Comparison of ENCODE assay signal across 8 cellular contexts in the genomic region with DNA sequence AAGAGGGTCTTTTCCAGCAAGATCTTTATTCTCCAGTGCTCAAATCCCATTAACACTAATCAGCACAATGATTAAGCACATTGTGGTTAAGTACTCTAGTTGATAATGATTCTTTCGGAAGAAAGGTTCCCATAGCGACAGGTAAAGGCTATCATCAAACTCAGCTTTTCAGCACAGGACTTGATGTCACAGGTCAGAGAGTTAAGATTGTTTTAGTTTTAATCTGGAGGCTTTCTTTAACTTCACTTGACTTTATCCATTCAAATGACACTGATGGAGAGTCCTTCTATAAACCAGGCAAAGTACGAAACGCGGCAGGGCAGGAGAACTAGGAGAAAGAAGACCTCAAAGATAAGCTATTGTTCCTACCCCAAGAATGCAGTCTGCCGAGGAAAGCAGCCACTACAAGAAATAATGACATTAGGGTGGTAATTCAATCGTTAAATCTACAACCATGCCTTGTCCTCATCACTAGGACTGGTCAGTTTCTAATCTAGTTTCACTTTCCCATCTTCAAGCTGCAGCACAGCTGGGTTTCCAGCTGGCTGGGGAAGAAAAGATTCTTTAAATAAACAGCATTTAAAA. TPM values are rescaled to one million over a fixed set of nuclear protein-coding genes. Genes with fewer than 3 reads are reported as not detected.
DNase-seq lines count a peak whose midpoint lies in the region; ATAC-seq and TF ChIP-seq lines count a peak whose summit lies in the region.

No MANE protein-coding gene starts in this region.

- H3K4me1 ChIP-seq in muscle layer of colon (ENCODE audit: insufficient read depth, low read length): peaks cover 26% of the 10 kb centered on the region

- peak; percentile 42 for ATAC-seq in HG02938 (IDR thresholded peaks at IDR 0.05; ENCODE audit: unreplicated experiment)
- ATAC-seq in HG03521 (IDR thresholded peaks at IDR 0.05; ENCODE audit: unreplicated experiment): no peak
- no peak for ATAC-seq in GM19351 (IDR thresholded peaks at IDR 0.05; ENCODE audit: unreplicated experiment)

- peak overlapping the region; percentile 37 to 42 for H3K4me3 ChIP-seq in muscle layer of colon (ENCODE audit: low read depth in 1 of 2, low read length in 2 of 2)

- no peaks in the 10 kb centered on the region for H3K36me3 ChIP-seq in muscle layer of colon (ENCODE audit: insufficient read depth, low read length)

- H3K4me1 Mint-ChIP-seq in CD14-positive monocyte: peaks cover 35% of the 10 kb centered on the region
- peaks cover 32% of the 10 kb centered on the region for H3K4me1 Mint-ChIP-seq in MCF 10A (ENCODE audit: insufficient read depth, unreplicated experiment)

- intact Hi-C loops in CD14-positive monocyte (cut with micrococcal nuclease): no loop called here
- intact Hi-C loops in MCF 10A (cut with micrococcal nuclease): no loop called here
- intact Hi-C loops in posterior vena cava (cut with DNase I): no loop called here

- DNase-seq in CD14-positive monocyte (ENCODE audit: low spot score) (no peak), MCF 10A (ENCODE audit: unreplicated experiment) (no peak), NCI-H1930 (lab: John Stamatoyannopoulos, UW) (no peak), posterior vena cava (ENCODE audit: low spot score) (no peak)

- CTCF ChIA-PET in MCF 10A (lab: Yijun Ruan, JAX): interaction anchor here (0.6 to 1.1 kb wide), 7 partner anchors 16 to 941 kb away, joined by 3 to 5 read pairs (median 3); no protein-coding TSS in a partner anchor

- H3K9me3 ChIP-seq in muscle layer of colon (ENCODE audit: low read length): no peaks in the 10 kb centered on the region

- peak overlapping the region; percentile 12 for H3K27ac ChIP-seq in muscle layer of colon (ENCODE audit: low read depth, low read length)

- no peak overlapping the region for H3K27ac Mint-ChIP-seq in CD14-positive monocyte
- H3K27ac Mint-ChIP-seq in MCF 10A (ENCODE audit: low read depth, unreplicated experiment): no peak overlapping the region

- TF ChIP-seq CTCF in CD14-positive monocyte (IDR thresholded peaks at IDR 0.05) (no peak), MCF 10A (IDR thresholded peaks at IDR 0.05; ENCODE audit: unreplicated experiment) (no peak)

- peak overlapping the region; percentile 60 to 90 for H3K4me3 Mint-ChIP-seq in CD14-positive monocyte
- H3K4me3 Mint-ChIP-seq in MCF 10A (ENCODE audit: unreplicated experiment): peak overlapping the region; percentile 19

- H3K9me3 Mint-ChIP-seq in CD14-positive monocyte: peaks cover 0 to 13% (median 6%) of the 10 kb centered on the region in 7 donors
- H3K9me3 Mint-ChIP-seq in MCF 10A (ENCODE audit: unreplicated experiment): no peaks in the 10 kb centered on the region

- no TSS peak for BruUV-seq in MCF 10A (replicated peaks; lab: Mats Ljungman, UMichigan)

- peaks cover 0 to 3% of the 10 kb centered on the region in 2 donors for H3K36me3 Mint-ChIP-seq in CD14-positive monocyte
- no peaks in the 10 kb centered on the region for H3K36me3 Mint-ChIP-seq in MCF 10A (ENCODE audit: insufficient read depth, unreplicated experiment)

- POLR2A ChIA-PET in MCF 10A (lab: Yijun Ruan, JAX): interaction anchor here (0.6 to 1.6 kb wide), 4 partner anchors 8 to 71 kb away, joined by 3 to 6 read pairs (median 4); no protein-coding TSS in a partner anchor

- peaks cover 0 to 7% of the 10 kb centered on the region in 2 donors for H3K27me3 ChIP-seq in muscle layer of colon (ENCODE audit: control insufficient read depth in 1 of 2, insufficient read depth in 2 of 2, low read length in 2 of 2)

- H3K27me3 Mint-ChIP-seq in CD14-positive monocyte (ENCODE audit: low read depth in 3 of 3) (peaks cover 45 to 74% (median 64%) of the 10 kb centered on the region in 3 donors), MCF 10A (ENCODE audit: insufficient read depth, unreplicated experiment) (no peaks in the 10 kb centered on the region)

- H3K9ac ChIP-seq in muscle layer of colon (ENCODE audit: low read length): peak overlapping the region; percentile 51

RNA-seq across cellular contexts. Expression of gene NRG2, which starts 4.6 kb away (rescaled TPM):
- not detected for polyA plus RNA-seq in CD14-positive monocyte
- total RNA-seq in MCF 10A (2022) (0.23 TPM in 1 of 2 replicates, not detected in the other), posterior vena cava (under 1 TPM; 0.51 to 0.90 TPM)
